In the genomic region with DNA sequence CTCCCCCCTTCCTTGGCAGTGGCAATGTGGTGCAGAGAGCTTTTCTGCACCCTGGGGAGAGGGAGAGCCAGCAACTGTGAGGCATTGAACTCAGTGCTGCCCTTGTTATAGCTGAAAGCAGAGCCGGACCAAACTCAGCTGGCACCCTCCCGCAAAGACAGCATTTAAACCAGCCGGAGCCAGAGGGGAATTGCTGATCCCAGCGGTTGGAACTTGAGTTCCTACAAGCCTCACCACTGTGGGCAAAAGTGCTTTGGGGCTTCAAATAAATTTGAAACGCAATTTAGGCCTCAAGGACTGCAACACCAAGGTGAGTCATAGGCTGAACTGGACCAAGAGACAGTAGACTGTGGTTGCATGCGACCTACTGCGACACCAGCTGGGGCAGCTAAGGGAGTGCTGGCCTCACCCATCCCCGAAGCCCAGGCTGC, we compare ENCODE assay signal across 16 cellular contexts.
DNase-seq lines count a peak whose midpoint lies in the region; ATAC-seq, FAIRE-seq and TF ChIP-seq lines count a peak whose summit lies in the region.
"Had no signal": no experiment of that assay in that cellular context is flagged by ENCODE, and none has a peak within 500 bp of the region (broad histone marks: within the 10 kb centered on the region; RNA-seq: fewer than 3 reads in every experiment).

No MANE protein-coding gene starts in this region.

- DNase-seq in BJ (ENCODE audit: low read depth), result peak; percentile 34
- peak; percentile 99 for DNase-seq in M059J (ENCODE audit: low read depth)
- DNase-seq in WTC11 (ENCODE audit: low spot score), result no peak
- DNase-seq in islet precursor cell, result peak; percentile 65
- DNase-seq in posterior vena cava (ENCODE audit: low spot score), result no peak
- no peak for DNase-seq in C1 segment of cervical spinal cord (lab: John Stamatoyannopoulos, UW)
- no peak for DNase-seq in small intestine
- DNase-seq in activated CD4-positive, alpha-beta T cell treated with anti-CD3 and anti-CD28 coated beads for 36 hours, result no peak
- DNase-seq: activated CD4-positive, alpha-beta memory T cell treated with anti-CD3 and anti-CD28 coated beads, Interleukin-2, amount 10 ng/mL, durations not matched to agents 7 days and 5 days; activated effector memory CD4-positive, alpha-beta T cell treated with anti-CD3 and anti-CD28 coated beads, Interleukin-2, amount 50 U/mL, for 16 hours; GOT3; NCI-H187 treated with DMSO at 0.1 percent for 48 hours; stimulated activated CD4-positive, alpha-beta T cell treated with anti-CD3 and anti-CD28 coated beads, Interleukin-4, amount 100 ng/mL, for 1 hour; stimulated activated naive CD4-positive, alpha-beta T cell treated with Interleukin-2 at 50 U/mL for 16 hours had no signal

- H3K9me3 Mint-ChIP-seq in WTC11, result peaks cover 12% of the 10 kb centered on the region
- H3K9me3 Mint-ChIP-seq in activated CD4-positive, alpha-beta T cell treated with anti-CD3 and anti-CD28 coated beads for 36 hours (ENCODE audit: low read depth), result no peaks in the 10 kb centered on the region

- POLR2A ChIA-PET in BJ (lab: Charles Lee), result no interaction called here
- POLR2A ChIA-PET in WTC11 (lab: Charles Lee), result no interaction called here
- POLR2A ChIA-PET in activated CD4-positive, alpha-beta T cell treated with anti-CD3 and anti-CD28 coated beads for 36 hours (lab: Charles Lee), result no interaction called here

- FAIRE-seq in small intestine (lab: Jason Lieb, UNC), result no peak

- no peak overlapping the region for H3K4me3 ChIP-seq in BJ (ENCODE audit: low read depth, low read length)
- no peak overlapping the region for H3K4me3 ChIP-seq in small intestine (ENCODE audit: low read depth in 1 of 2, low read length in 2 of 2)
- H3K4me3 ChIP-seq: BLaER1 treated with 17β-estradiol and CSF1 and Interleukin-3, amounts not matched to agents 10 nM and 100 nM; prostate gland had no signal

- H3K36me3 ChIP-seq in BJ (ENCODE audit: control insufficient read depth, insufficient read depth, low read length) (no peaks in the 10 kb centered on the region), small intestine (ENCODE audit: control insufficient read depth in 2 of 2, insufficient read depth in 2 of 2, low read length in 2 of 2) (no peaks in the 10 kb centered on the region)
- H3K36me3 ChIP-seq: BLaER1 treated with 17β-estradiol and CSF1 and Interleukin-3, amounts not matched to agents 10 nM and 100 nM; prostate gland had no signal

- ATAC-seq in WTC11, result peak; percentile 61
- ATAC-seq in activated CD4-positive, alpha-beta T cell treated with anti-CD3 and anti-CD28 coated beads for 36 hours, result no peak

- CTCF ChIA-PET in BJ (lab: Yijun Ruan, JAX), result interaction anchor here (0.6 to 1.2 kb wide), 3 partner anchors 12 to 151 kb away, joined by 3 to 4 read pairs (median 3); no protein-coding TSS in a partner anchor
- CTCF ChIA-PET in WTC11 (lab: Charles Lee), result interaction anchor here (1.2 to 1.5 kb wide), 3 partner anchors 22 to 97 kb away, joined by 4 to 10 read pairs (median 4); no protein-coding TSS in a partner anchor
- CTCF ChIA-PET in activated CD4-positive, alpha-beta T cell treated with anti-CD3 and anti-CD28 coated beads for 36 hours (lab: Charles Lee), result interaction anchor here (0.9 to 1.3 kb wide), 2 partner anchors 13 to 94 kb away, joined by 3 read pairs; no protein-coding TSS in a partner anchor

- no peaks in the 10 kb centered on the region for H3K4me1 ChIP-seq in small intestine (ENCODE audit: control insufficient read depth in 2 of 2, insufficient read depth in 1 of 2, low read depth in 1 of 2, low read length in 1 of 2)
- H3K4me1 ChIP-seq: prostate gland had no signal

- no peaks in the 10 kb centered on the region for H3K9me3 ChIP-seq in small intestine (ENCODE audit: control insufficient read depth, low read depth)
- H3K9me3 ChIP-seq: prostate gland had no signal

- TF ChIP-seq CTCF in BJ (IDR thresholded peaks at IDR 0.05; ENCODE audit: insufficient read depth, low read depth, low read length), result no peak
- no peak for TF ChIP-seq CTCF in WTC11 (IDR thresholded peaks at IDR 0.05)

- no peaks in the 10 kb centered on the region; the same call in 1 of the 2 replicates for H3K27me3 Mint-ChIP-seq in WTC11 (ENCODE audit: low read depth)
- H3K27me3 Mint-ChIP-seq in activated CD4-positive, alpha-beta T cell treated with anti-CD3 and anti-CD28 coated beads for 36 hours, result peaks cover 2% of the 10 kb centered on the region

- H3K27ac Mint-ChIP-seq in WTC11, result no peak overlapping the region
- H3K27ac Mint-ChIP-seq in activated CD4-positive, alpha-beta T cell treated with anti-CD3 and anti-CD28 coated beads for 36 hours, result no peak overlapping the region
- H3K27ac Mint-ChIP-seq: activated CD4-positive, alpha-beta memory T cell treated with anti-CD3 and anti-CD28 coated beads, Interleukin-2, amount 10 ng/mL, durations not matched to agents 7 days and 5 days had no signal

- no peak overlapping the region for H3K4me3 Mint-ChIP-seq in WTC11
- no peak overlapping the region for H3K4me3 Mint-ChIP-seq in activated CD4-positive, alpha-beta T cell treated with anti-CD3 and anti-CD28 coated beads for 36 hours
- H3K4me3 Mint-ChIP-seq: activated CD4-positive, alpha-beta memory T cell treated with anti-CD3 and anti-CD28 coated beads, Interleukin-2, amount 10 ng/mL, durations not matched to agents 7 days and 5 days had no signal

- peaks cover 9% of the 10 kb centered on the region for H3K4me1 Mint-ChIP-seq in WTC11
- peaks cover 10% of the 10 kb centered on the region for H3K4me1 Mint-ChIP-seq in activated CD4-positive, alpha-beta T cell treated with anti-CD3 and anti-CD28 coated beads for 36 hours

- peaks cover 3% of the 10 kb centered on the region; the same call in 1 of the 2 replicates for H3K36me3 Mint-ChIP-seq in WTC11
- no peaks in the 10 kb centered on the region for H3K36me3 Mint-ChIP-seq in activated CD4-positive, alpha-beta T cell treated with anti-CD3 and anti-CD28 coated beads for 36 hours (ENCODE audit: low read depth)

- intact Hi-C loops in posterior vena cava (cut with DNase I), result no loop called here
- intact Hi-C loops in activated CD4-positive, alpha-beta T cell treated with anti-CD3 and anti-CD28 coated beads for 36 hours (cut with DNase I, micrococcal nuclease), result no loop called here

- 86 to 92% (median 90%) methylated on average over 8 of the region's 8 CpGs for WGBS in small intestine, 3 donors

- H3K27me3 ChIP-seq in BJ (ENCODE audit: control insufficient read depth, insufficient read depth, low read length) (no peaks in the 10 kb centered on the region), small intestine (ENCODE audit: control insufficient read depth in 2 of 2, insufficient read depth in 2 of 2, low read length in 2 of 2) (no peaks in the 10 kb centered on the region)
- H3K27me3 ChIP-seq: BLaER1 treated with 17β-estradiol and CSF1 and Interleukin-3, amounts not matched to agents 10 nM and 100 nM had no signal

- H3K27ac ChIP-seq in small intestine (ENCODE audit: low read depth in 1 of 2, low read length in 1 of 2), result no peak overlapping the region
- H3K27ac ChIP-seq: BLaER1 treated with 17β-estradiol and CSF1 and Interleukin-3, amounts not matched to agents 10 nM and 100 nM; prostate gland had no signal

TF ChIP-seq in WTC11, 78 proteins besides CTCF, POLR2A, EP300 and RAD21:
- TF ChIP-seq, protein P1, sequence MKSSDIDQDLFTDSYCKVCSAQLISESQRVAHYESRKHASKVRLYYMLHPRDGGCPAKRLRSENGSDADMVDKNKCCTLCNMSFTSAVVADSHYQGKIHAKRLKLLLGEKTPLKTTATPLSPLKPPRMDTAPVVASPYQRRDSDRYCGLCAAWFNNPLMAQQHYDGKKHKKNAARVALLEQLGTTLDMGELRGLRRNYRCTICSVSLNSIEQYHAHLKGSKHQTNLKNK (CRISPR knock-in tag; IDR thresholded peaks at IDR 0.05), result no peak
- TF ChIP-seq, protein P2, sequence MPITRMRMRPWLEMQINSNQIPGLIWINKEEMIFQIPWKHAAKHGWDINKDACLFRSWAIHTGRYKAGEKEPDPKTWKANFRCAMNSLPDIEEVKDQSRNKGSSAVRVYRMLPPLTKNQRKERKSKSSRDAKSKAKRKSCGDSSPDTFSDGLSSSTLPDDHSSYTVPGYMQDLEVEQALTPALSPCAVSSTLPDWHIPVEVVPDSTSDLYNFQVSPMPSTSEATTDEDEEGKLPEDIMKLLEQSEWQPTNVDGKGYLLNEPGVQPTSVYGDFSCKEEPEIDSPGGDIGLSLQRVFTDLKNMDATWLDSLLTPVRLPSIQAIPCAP (CRISPR knock-in tag; IDR thresholded peaks at IDR 0.05), result no peak
- TF ChIP-seq NR1H2 (CRISPR knock-in tag; IDR thresholded peaks at IDR 0.05), result no peak
- no peak for TF ChIP-seq TP53 (CRISPR knock-in tag; IDR thresholded peaks at IDR 0.05)
- no peak for TF ChIP-seq IRF2 (CRISPR knock-in tag; IDR thresholded peaks at IDR 0.05; ENCODE audit: borderline replicate concordance, low read depth)
- TF ChIP-seq, protein P3, sequence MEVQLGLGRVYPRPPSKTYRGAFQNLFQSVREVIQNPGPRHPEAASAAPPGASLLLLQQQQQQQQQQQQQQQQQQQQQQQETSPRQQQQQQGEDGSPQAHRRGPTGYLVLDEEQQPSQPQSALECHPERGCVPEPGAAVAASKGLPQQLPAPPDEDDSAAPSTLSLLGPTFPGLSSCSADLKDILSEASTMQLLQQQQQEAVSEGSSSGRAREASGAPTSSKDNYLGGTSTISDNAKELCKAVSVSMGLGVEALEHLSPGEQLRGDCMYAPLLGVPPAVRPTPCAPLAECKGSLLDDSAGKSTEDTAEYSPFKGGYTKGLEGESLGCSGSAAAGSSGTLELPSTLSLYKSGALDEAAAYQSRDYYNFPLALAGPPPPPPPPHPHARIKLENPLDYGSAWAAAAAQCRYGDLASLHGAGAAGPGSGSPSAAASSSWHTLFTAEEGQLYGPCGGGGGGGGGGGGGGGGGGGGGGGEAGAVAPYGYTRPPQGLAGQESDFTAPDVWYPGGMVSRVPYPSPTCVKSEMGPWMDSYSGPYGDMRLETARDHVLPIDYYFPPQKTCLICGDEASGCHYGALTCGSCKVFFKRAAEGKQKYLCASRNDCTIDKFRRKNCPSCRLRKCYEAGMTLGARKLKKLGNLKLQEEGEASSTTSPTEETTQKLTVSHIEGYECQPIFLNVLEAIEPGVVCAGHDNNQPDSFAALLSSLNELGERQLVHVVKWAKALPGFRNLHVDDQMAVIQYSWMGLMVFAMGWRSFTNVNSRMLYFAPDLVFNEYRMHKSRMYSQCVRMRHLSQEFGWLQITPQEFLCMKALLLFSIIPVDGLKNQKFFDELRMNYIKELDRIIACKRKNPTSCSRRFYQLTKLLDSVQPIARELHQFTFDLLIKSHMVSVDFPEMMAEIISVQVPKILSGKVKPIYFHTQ (CRISPR knock-in tag; IDR thresholded peaks at IDR 0.05), result no peak
- no peak for TF ChIP-seq ZNF671 (CRISPR knock-in tag; IDR thresholded peaks at IDR 0.05)
- no peak for TF ChIP-seq JUN (CRISPR knock-in tag; IDR thresholded peaks at IDR 0.05)
- TF ChIP-seq OVOL2 (CRISPR knock-in tag; IDR thresholded peaks at IDR 0.05; ENCODE audit: borderline replicate concordance), result no peak
- TF ChIP-seq NFE2L1 (CRISPR knock-in tag; IDR thresholded peaks at IDR 0.05), result no peak
- no peak for TF ChIP-seq ZNF232 (CRISPR knock-in tag; IDR thresholded peaks at IDR 0.05)

Comparison
In these comparisons a context has a peak if more than half of its experiments do, and no peak if none do; other contexts are left out.
1. DNase-seq: peak in BJ (single experiment), M059J (single experiment) and islet precursor cell (single experiment); none in WTC11 (single experiment), posterior vena cava (single experiment), C1 segment of cervical spinal cord (0 of 14), small intestine (single experiment) and activated CD4-positive, alpha-beta T cell treated with anti-CD3 and anti-CD28 coated beads for 36 hours (single experiment).